Comparison of ENCODE assay signal across 32 cellular contexts in the genomic region with DNA sequence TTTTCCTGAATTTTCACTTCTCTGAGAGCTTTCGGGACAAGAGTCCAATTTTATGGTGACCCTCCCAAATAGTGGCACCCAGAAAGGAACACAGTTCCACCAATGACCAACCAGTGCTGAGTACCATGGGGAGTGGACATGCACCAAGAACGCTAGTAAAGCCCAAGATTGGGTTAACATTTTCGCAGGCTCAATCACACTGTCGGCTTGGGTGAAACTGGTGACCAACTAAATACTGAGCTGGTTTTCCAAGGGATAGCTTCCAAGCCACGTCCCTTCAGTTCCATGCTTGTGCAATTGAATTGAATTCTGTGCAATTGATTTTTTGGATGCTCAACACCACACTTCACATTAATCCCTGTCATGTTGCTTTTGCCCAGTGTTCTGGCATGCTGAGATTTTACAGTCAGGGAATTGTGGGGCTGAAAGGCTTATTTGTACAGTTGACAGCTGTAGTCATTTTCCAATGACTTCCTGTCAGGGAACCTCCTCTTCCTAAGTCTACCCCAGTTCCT.
"Had no signal": no experiment of that assay in that cellular context is flagged by ENCODE, and none has a peak within 500 bp of the region (broad histone marks: within the 10 kb centered on the region; RNA-seq: fewer than 3 reads in every experiment).

No MANE protein-coding gene starts in this region.

- DNase-seq: activated CD4-positive, alpha-beta memory T cell treated with anti-CD3 and anti-CD28 coated beads for 36 hours; activated CD4-positive, alpha-beta T cell treated with anti-CD3 and anti-CD28 coated beads for 36 hours; activated CD4-positive, alpha-beta T cell treated with anti-CD3 and anti-CD28 coated beads, Interleukin-2, amount 10 ng/mL, durations not matched to agents 24 days and 14 days; activated CD4-positive, CD25-positive, alpha-beta regulatory T cell; activated CD4-positive, CD25-positive, alpha-beta regulatory T cell treated with anti-CD3 and anti-CD28 coated beads, Interleukin-2, amount 50 U/mL, for 72 hours; activated CD8-positive, alpha-beta memory T cell treated with anti-CD3 and anti-CD28 coated beads, Interleukin-2, amount 10 ng/mL, durations not matched to agents 7 days and 5 days; activated CD8-positive, alpha-beta memory T cell treated with anti-CD3 and anti-CD28 coated beads, Interleukin-2, amount 50 U/mL, for 4 hours; activated CD8-positive, alpha-beta T cell treated with anti-CD3 and anti-CD28 coated beads, Interleukin-2, amount 10 ng/mL, durations not matched to agents 7 days and 5 days; activated gamma-delta T cell; activated naive CD4-positive, alpha-beta T cell; activated naive CD8-positive, alpha-beta T cell treated with anti-CD3 and anti-CD28 coated beads for 36 hours; activated naive CD8-positive, alpha-beta T cell treated with anti-CD3 and anti-CD28 coated beads, Interleukin-2, amount 50 U/mL, for 24 hours; activated T-cell treated with anti-CD3 and anti-CD28 coated beads, Interleukin-2, amount 50 U/mL, for 1 hour; activated T-cell treated with anti-CD3 and anti-CD28 coated beads, Interleukin-2, amount 50 U/mL, for 48 hours; adrenal gland; amygdala; aorta; body of pancreas; central memory CD4-positive, alpha-beta T cell; cerebellar nuclear complex; colonic mucosa; effector CD8-positive, alpha-beta T cell; foreskin keratinocyte; SW 1271; T-cell; T1000 had no signal

- H3K27ac Mint-ChIP-seq: activated CD4-positive, alpha-beta memory T cell treated with anti-CD3 and anti-CD28 coated beads for 36 hours; activated CD4-positive, alpha-beta T cell treated with anti-CD3 and anti-CD28 coated beads for 36 hours; activated CD4-positive, alpha-beta T cell treated with anti-CD3 and anti-CD28 coated beads, Interleukin-2, amount 10 ng/mL, durations not matched to agents 24 days and 14 days; activated CD8-positive, alpha-beta memory T cell treated with anti-CD3 and anti-CD28 coated beads, Interleukin-2, amount 10 ng/mL, durations not matched to agents 7 days and 5 days; activated CD8-positive, alpha-beta T cell treated with anti-CD3 and anti-CD28 coated beads, Interleukin-2, amount 10 ng/mL, durations not matched to agents 7 days and 5 days; activated naive CD4-positive, alpha-beta T cell treated with anti-CD3 and anti-CD28 coated beads, Interleukin-2, amount 50 U/mL, for 24 hours; activated naive CD8-positive, alpha-beta T cell treated with anti-CD3 and anti-CD28 coated beads for 36 hours; activated naive CD8-positive, alpha-beta T cell treated with anti-CD3 and anti-CD28 coated beads, Interleukin-2, amount 50 U/mL, for 24 hours; T-cell; T-helper 1 cell treated with Interleukin-12 subunit alpha and Interleukin-12 subunit beta and Interleukin-4 antibody, amounts not matched to agents 30 μg/mL and 1 μg/mL, for 36 hours; T-helper 2 cell treated with Interferon-gamma antibody and Interleukin-4, amounts not matched to agents 5 μg/mL and 100 μg/mL, for 36 hours had no signal

- H3K27ac ChIP-seq: adrenal gland, body of pancreas, cardiac muscle cell, colonic mucosa, foreskin keratinocyte, gastroesophageal sphincter had no signal

- H3K9me3 Mint-ChIP-seq: activated CD4-positive, alpha-beta memory T cell treated with anti-CD3 and anti-CD28 coated beads for 36 hours; activated CD4-positive, alpha-beta T cell treated with anti-CD3 and anti-CD28 coated beads, Interleukin-2, amount 10 ng/mL, durations not matched to agents 24 days and 14 days; activated naive CD4-positive, alpha-beta T cell treated with anti-CD3 and anti-CD28 coated beads, Interleukin-2, amount 50 U/mL, for 24 hours; activated naive CD8-positive, alpha-beta T cell treated with anti-CD3 and anti-CD28 coated beads for 36 hours; activated naive CD8-positive, alpha-beta T cell treated with anti-CD3 and anti-CD28 coated beads, Interleukin-2, amount 50 U/mL, for 24 hours; T-cell; T-helper 1 cell treated with Interleukin-12 subunit alpha and Interleukin-12 subunit beta and Interleukin-4 antibody, amounts not matched to agents 30 μg/mL and 1 μg/mL, for 36 hours; T-helper 2 cell treated with Interferon-gamma antibody and Interleukin-4, amounts not matched to agents 5 μg/mL and 100 μg/mL, for 36 hours had no signal

- H3K36me3 Mint-ChIP-seq: activated CD4-positive, alpha-beta memory T cell treated with anti-CD3 and anti-CD28 coated beads for 36 hours; activated CD8-positive, alpha-beta memory T cell treated with anti-CD3 and anti-CD28 coated beads, Interleukin-2, amount 10 ng/mL, durations not matched to agents 7 days and 5 days; activated naive CD4-positive, alpha-beta T cell treated with anti-CD3 and anti-CD28 coated beads, Interleukin-2, amount 50 U/mL, for 24 hours; activated naive CD8-positive, alpha-beta T cell treated with anti-CD3 and anti-CD28 coated beads for 36 hours; T-cell had no signal

- H3K4me1 Mint-ChIP-seq: activated CD4-positive, alpha-beta T cell treated with anti-CD3 and anti-CD28 coated beads for 36 hours; activated CD4-positive, alpha-beta T cell treated with anti-CD3 and anti-CD28 coated beads, Interleukin-2, amount 10 ng/mL, durations not matched to agents 24 days and 14 days; activated naive CD4-positive, alpha-beta T cell treated with anti-CD3 and anti-CD28 coated beads, Interleukin-2, amount 50 U/mL, for 24 hours; activated naive CD8-positive, alpha-beta T cell treated with anti-CD3 and anti-CD28 coated beads for 36 hours; activated naive CD8-positive, alpha-beta T cell treated with anti-CD3 and anti-CD28 coated beads, Interleukin-2, amount 50 U/mL, for 24 hours; T-cell had no signal

- H3K36me3 ChIP-seq: adrenal gland, cardiac muscle cell, colonic mucosa, gastroesophageal sphincter had no signal

- H3K4me3 Mint-ChIP-seq: activated CD4-positive, alpha-beta memory T cell treated with anti-CD3 and anti-CD28 coated beads for 36 hours; activated CD4-positive, alpha-beta T cell treated with anti-CD3 and anti-CD28 coated beads for 36 hours; activated CD4-positive, alpha-beta T cell treated with anti-CD3 and anti-CD28 coated beads, Interleukin-2, amount 10 ng/mL, durations not matched to agents 24 days and 14 days; activated CD8-positive, alpha-beta memory T cell treated with anti-CD3 and anti-CD28 coated beads, Interleukin-2, amount 10 ng/mL, durations not matched to agents 7 days and 5 days; activated CD8-positive, alpha-beta T cell treated with anti-CD3 and anti-CD28 coated beads, Interleukin-2, amount 10 ng/mL, durations not matched to agents 7 days and 5 days; activated naive CD4-positive, alpha-beta T cell treated with anti-CD3 and anti-CD28 coated beads, Interleukin-2, amount 50 U/mL, for 24 hours; activated naive CD8-positive, alpha-beta T cell treated with anti-CD3 and anti-CD28 coated beads for 36 hours; activated naive CD8-positive, alpha-beta T cell treated with anti-CD3 and anti-CD28 coated beads, Interleukin-2, amount 50 U/mL, for 24 hours; T-cell; T-helper 1 cell treated with Interleukin-12 subunit alpha and Interleukin-12 subunit beta and Interleukin-4 antibody, amounts not matched to agents 30 μg/mL and 1 μg/mL, for 36 hours; T-helper 2 cell treated with Interferon-gamma antibody and Interleukin-4, amounts not matched to agents 5 μg/mL and 100 μg/mL, for 36 hours had no signal

- H3K4me1 ChIP-seq: adrenal gland, body of pancreas, colonic mucosa, foreskin keratinocyte, gastroesophageal sphincter had no signal

- ATAC-seq: activated CD4-positive, alpha-beta T cell treated with anti-CD3 and anti-CD28 coated beads for 36 hours; activated CD8-positive, alpha-beta memory T cell treated with anti-CD3 and anti-CD28 coated beads, Interleukin-2, amount 10 ng/mL, durations not matched to agents 7 days and 5 days; activated CD8-positive, alpha-beta T cell treated with anti-CD3 and anti-CD28 coated beads, Interleukin-2, amount 10 ng/mL, durations not matched to agents 7 days and 5 days; activated naive CD8-positive, alpha-beta T cell treated with anti-CD3 and anti-CD28 coated beads, Interleukin-2, amount 50 U/mL, for 24 hours; body of pancreas; esophagus mucosa; foreskin keratinocyte; gastroesophageal sphincter; T-cell had no signal

- H3K4me3 ChIP-seq: adrenal gland, body of pancreas, cardiac muscle cell, colonic mucosa, gastroesophageal sphincter had no signal

- H3K9me3 ChIP-seq: adrenal gland, body of pancreas, colonic mucosa, gastroesophageal sphincter had no signal

- H3K27me3 ChIP-seq: adrenal gland, body of pancreas, colonic mucosa had no signal
